Comparison of ENCODE assay signal across 13 cellular contexts in genomic region chr5:128224336-128224735, GRCh38.
"Had no signal": no experiment of that assay in that cellular context is flagged by ENCODE, and none has a peak within 500 bp of the region (broad histone marks: within the 10 kb centered on the region; RNA-seq: fewer than 3 reads in every experiment).

No MANE protein-coding gene starts in this region.

- H3K27me3 ChIP-seq: heart left ventricle, stomach had no signal

- H3K9me3 ChIP-seq: heart left ventricle, stomach, thoracic aorta had no signal

- H3K27ac ChIP-seq: heart left ventricle, skin epidermis, stomach, thoracic aorta had no signal

- H3K4me1 ChIP-seq: stomach had no signal

- H3K36me3 ChIP-seq: heart left ventricle, stomach, thoracic aorta had no signal

- H3K4me3 ChIP-seq: heart left ventricle, skin epidermis, stomach, thoracic aorta had no signal

- DNase-seq: effector memory CD4-positive, alpha-beta T cell; heart left ventricle; hippocampal formation; kidney glomerular epithelial cell; naive thymus-derived CD4-positive, alpha-beta T cell; nephron progenitor cell; stimulated activated CD4-positive, alpha-beta T cell treated with anti-CD3 and anti-CD28 coated beads, Interleukin-2, amount 100 ng/mL, for 24 hours; stimulated activated naive CD4-positive, alpha-beta T cell; stomach; substantia nigra; trophoblast cell had no signal
